Comparison of ENCODE assay signal across 8 cellular contexts in genomic region chr2:127810156-127810636, GRCh38.
DNase-seq lines count a peak whose midpoint lies in the region; ATAC-seq and TF ChIP-seq lines count a peak whose summit lies in the region.

No MANE protein-coding gene starts in this region.

- H3K36me3 ChIP-seq in WERI-Rb-1 (peaks cover 7% of the 10 kb centered on the region), rectal smooth muscle tissue (ENCODE audit: control insufficient read depth, insufficient read depth, low read length) (no peaks in the 10 kb centered on the region)

- H3K27me3 ChIP-seq in WERI-Rb-1 (ENCODE audit: insufficient read depth, low read depth, severe bottlenecking) (no peaks in the 10 kb centered on the region), rectal smooth muscle tissue (ENCODE audit: control insufficient read depth, insufficient read depth, low read length) (no peaks in the 10 kb centered on the region)

- no peak for TF ChIP-seq CTCF in WERI-Rb-1 (IDR thresholded peaks at IDR 0.05; ENCODE audit: low read depth, low read length)

- H3K4me3 ChIP-seq in WERI-Rb-1 (ENCODE audit: low read depth, low read length) (peak overlapping the region; percentile 99), rectal smooth muscle tissue (ENCODE audit: low read length) (peak overlapping the region; percentile 79)

- H3K36me3 Mint-ChIP-seq in activated naive CD4-positive, alpha-beta T cell treated with anti-CD3 and anti-CD28 coated beads, Interleukin-2, amount 10 ng/mL, durations not matched to agents 7 days and 5 days: peaks cover 27% of the 10 kb centered on the region

- H3K4me3 Mint-ChIP-seq in activated naive CD4-positive, alpha-beta T cell treated with anti-CD3 and anti-CD28 coated beads, Interleukin-2, amount 10 ng/mL, durations not matched to agents 7 days and 5 days: peak overlapping the region; percentile 84

- CTCF ChIA-PET in activated naive CD4-positive, alpha-beta T cell treated with anti-CD3 and anti-CD28 coated beads, Interleukin-2, amount 10 ng/mL, durations not matched to agents 7 days and 5 days (lab: Charles Lee): interaction anchor here (1.1 to 1.2 kb wide), 2 partner anchors 17 to 60 kb away, joined by 3 read pairs; no protein-coding TSS in a partner anchor

- no peaks in the 10 kb centered on the region for H3K9me3 ChIP-seq in WERI-Rb-1 (ENCODE audit: severe bottlenecking)

- H3K9ac ChIP-seq in rectal smooth muscle tissue (ENCODE audit: low read length): peak overlapping the region; percentile 66

- peak overlapping the region; percentile 95 for H3K27ac Mint-ChIP-seq in activated naive CD4-positive, alpha-beta T cell treated with anti-CD3 and anti-CD28 coated beads, Interleukin-2, amount 10 ng/mL, durations not matched to agents 7 days and 5 days

- H3K4me1 Mint-ChIP-seq in activated naive CD4-positive, alpha-beta T cell treated with anti-CD3 and anti-CD28 coated beads, Interleukin-2, amount 10 ng/mL, durations not matched to agents 7 days and 5 days: peaks cover 48% of the 10 kb centered on the region

- H3K27me3 Mint-ChIP-seq in activated naive CD4-positive, alpha-beta T cell treated with anti-CD3 and anti-CD28 coated beads, Interleukin-2, amount 10 ng/mL, durations not matched to agents 7 days and 5 days: peaks cover 9% of the 10 kb centered on the region

- DNase-seq in activated naive CD4-positive, alpha-beta T cell treated with anti-CD3 and anti-CD28 coated beads, Interleukin-2, amount 10 ng/mL, durations not matched to agents 7 days and 5 days: no peak
- no peak for DNase-seq in activated naive CD4-positive, alpha-beta T cell treated with Interleukin-2 at 50 U/mL for 16 hours
- DNase-seq in WERI-Rb-1 (peak; percentile 40), glomerular visceral epithelial cell (ENCODE audit: extremely low spot score) (peak; percentile 38), RPMI8226 (no peak)

- peak overlapping the region; percentile 96 for H3K27ac ChIP-seq in WERI-Rb-1
- H3K27ac ChIP-seq in rectal smooth muscle tissue (ENCODE audit: low read depth, low read length): peak overlapping the region; percentile 93

- H3K9me3 Mint-ChIP-seq in activated naive CD4-positive, alpha-beta T cell treated with anti-CD3 and anti-CD28 coated beads, Interleukin-2, amount 10 ng/mL, durations not matched to agents 7 days and 5 days: no peaks in the 10 kb centered on the region

- ATAC-seq in HG03342 (IDR thresholded peaks at IDR 0.05; ENCODE audit: unreplicated experiment) (no peak), HG03280 (IDR thresholded peaks at IDR 0.05; ENCODE audit: unreplicated experiment) (no peak)

- no peaks in the 10 kb centered on the region for H3K4me1 ChIP-seq in rectal smooth muscle tissue (ENCODE audit: control insufficient read depth, insufficient read depth, low read length)

Comparison
In these comparisons a context has a peak if more than half of its experiments do, and no peak if none do; other contexts are left out.
1. DNase-seq: peak in WERI-Rb-1 (single experiment) and glomerular visceral epithelial cell (single experiment); none in activated naive CD4-positive, alpha-beta T cell treated with anti-CD3 and anti-CD28 coated beads, Interleukin-2, amount 10 ng/mL, durations not matched to agents 7 days and 5 days (single experiment), activated naive CD4-positive, alpha-beta T cell treated with Interleukin-2 at 50 U/mL for 16 hours (single experiment) and RPMI8226 (single experiment).